28 cellular contexts compared by ENCODE assay signal in the genomic region with DNA sequence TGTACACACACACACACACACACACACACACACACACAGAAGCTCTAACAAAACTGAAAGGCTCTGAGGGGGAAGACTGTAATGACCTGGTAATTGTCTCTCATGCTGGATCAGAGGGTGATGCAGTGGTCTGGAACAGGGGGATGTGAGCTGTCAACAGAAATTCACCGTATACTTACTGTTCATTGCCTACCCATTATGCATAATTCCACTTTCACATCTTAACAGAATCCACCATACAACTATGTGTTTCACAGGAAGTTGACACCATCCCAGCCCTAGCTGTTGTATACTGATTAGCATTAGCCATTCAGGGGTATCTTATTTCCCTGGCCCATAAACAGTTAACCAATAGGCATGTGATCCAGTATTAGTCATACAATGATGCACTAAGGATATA.
"Had no signal": no experiment of that assay in that cellular context is flagged by ENCODE, and none has a peak within 500 bp of the region (broad histone marks: within the 10 kb centered on the region; RNA-seq: fewer than 3 reads in every experiment).

No MANE protein-coding gene starts in this region.

- H3K4me1 Mint-ChIP-seq: stimulated activated effector memory CD8-positive, alpha-beta T cell treated with anti-CD3 and anti-CD28 coated beads, Interleukin-12 subunit alpha, Interleukin-12 subunit beta, amount 100 ng/mL, for 72 hours; stimulated activated naive CD8-positive, alpha-beta T cell treated with anti-CD3 and anti-CD28 coated beads, Interleukin-15, amount 100 ng/mL, for 72 hours had no signal

- H3K9me3 ChIP-seq: neutrophil, pancreas, psoas muscle, right lobe of liver, suprapubic skin, testis, tibial artery, transverse colon, upper lobe of right lung, uterus had no signal

- H3K27ac ChIP-seq: neutrophil, pancreas, psoas muscle, right lobe of liver, sigmoid colon, suprapubic skin, testis, tibial artery, transverse colon, upper lobe of right lung, uterus had no signal

- H3K4me3 ChIP-seq: pancreas, psoas muscle, right lobe of liver, sigmoid colon, suprapubic skin, testis, tibial artery, transverse colon, upper lobe of right lung, uterus had no signal

- H3K36me3 Mint-ChIP-seq: naive thymus-derived CD8-positive, alpha-beta T cell; natural killer cell treated with Interleukin-12 subunit alpha and Interleukin-12 subunit beta and Interleukin-15 and Interleukin-18, amount 100 ng/mL, for 72 hours; stimulated activated effector memory CD8-positive, alpha-beta T cell treated with anti-CD3 and anti-CD28 coated beads, Interleukin-12 subunit alpha, Interleukin-12 subunit beta, amount 100 ng/mL, for 72 hours; type B pancreatic cell had no signal

- H3K27me3 Mint-ChIP-seq: natural killer cell treated with Interleukin-12 subunit alpha and Interleukin-12 subunit beta and Interleukin-15 and Interleukin-18, amount 100 ng/mL, for 72 hours; stimulated activated naive CD8-positive, alpha-beta T cell treated with anti-CD3 and anti-CD28 coated beads, Interleukin-15, amount 100 ng/mL, for 72 hours had no signal

- H3K4me3 Mint-ChIP-seq: naive thymus-derived CD8-positive, alpha-beta T cell; natural killer cell treated with Interleukin-12 subunit alpha and Interleukin-12 subunit beta and Interleukin-15 and Interleukin-18, amount 100 ng/mL, for 72 hours; nephron progenitor cell; neural crest cell; stimulated activated effector memory CD8-positive, alpha-beta T cell treated with anti-CD3 and anti-CD28 coated beads, Interleukin-12 subunit alpha, Interleukin-12 subunit beta, amount 100 ng/mL, for 72 hours; stimulated activated naive CD8-positive, alpha-beta T cell treated with anti-CD3 and anti-CD28 coated beads, Interleukin-15, amount 100 ng/mL, for 72 hours; type B pancreatic cell had no signal

- H3K36me3 ChIP-seq: neutrophil, pancreas, right lobe of liver, sigmoid colon, suprapubic skin, tibial artery, transverse colon, upper lobe of right lung, uterus had no signal

- DNase-seq: naive thymus-derived CD8-positive, alpha-beta T cell; nephron progenitor cell; nucleus accumbens; pancreas; psoas muscle; right cardiac atrium; right lobe of liver; sigmoid colon; small intestine; stimulated activated CD4-positive, alpha-beta T cell treated with anti-CD3 and anti-CD28 coated beads, Interleukin-15, amount 100 ng/mL, for 24 hours; stimulated activated CD4-positive, alpha-beta T cell treated with anti-CD3 and anti-CD28 coated beads, Interleukin-2, amount 100 ng/mL, for 24 hours; stimulated activated CD4-positive, alpha-beta T cell treated with anti-CD3 and anti-CD28 coated beads, Interleukin-2, amount 100 ng/mL, for 48 hours; stimulated activated CD4-positive, alpha-beta T cell treated with anti-CD3 and anti-CD28 coated beads, Interleukin-4, amount 100 ng/mL, for 24 hours; stimulated activated naive CD4-positive, alpha-beta T cell; stimulated activated naive CD8-positive, alpha-beta T cell treated with anti-CD3 and anti-CD28 coated beads, Interleukin-15, amount 100 ng/mL, for 72 hours; stimulated activated naive CD8-positive, alpha-beta T cell treated with anti-CD3 and anti-CD28 coated beads, Interleukin-15, Interleukin-2, amounts not matched to agents 100 U/mL and 50 U/mL, for 24 hours; substantia nigra; testis; tibial artery; transverse colon; upper lobe of right lung; uterus had no signal

- H3K9me3 Mint-ChIP-seq: nephron progenitor cell; neural crest cell; stimulated activated effector memory CD8-positive, alpha-beta T cell treated with anti-CD3 and anti-CD28 coated beads, Interleukin-12 subunit alpha, Interleukin-12 subunit beta, amount 100 ng/mL, for 72 hours; type B pancreatic cell had no signal

- H3K4me1 ChIP-seq: pancreas, psoas muscle, right lobe of liver, sigmoid colon, suprapubic skin, testis, tibial artery, transverse colon, upper lobe of right lung, uterus had no signal

- ATAC-seq: naive thymus-derived CD8-positive, alpha-beta T cell; natural killer cell treated with Interleukin-12 subunit alpha and Interleukin-12 subunit beta and Interleukin-15 and Interleukin-18, amount 100 ng/mL, for 72 hours; pancreas; psoas muscle; right cardiac atrium; right lobe of liver; stimulated activated effector memory CD8-positive, alpha-beta T cell treated with anti-CD3 and anti-CD28 coated beads, Interleukin-12 subunit alpha, Interleukin-12 subunit beta, amount 100 ng/mL, for 72 hours; stimulated activated naive CD8-positive, alpha-beta T cell treated with anti-CD3 and anti-CD28 coated beads, Interleukin-15, amount 100 ng/mL, for 72 hours; stimulated activated naive CD8-positive, alpha-beta T cell treated with anti-CD3 and anti-CD28 coated beads, Interleukin-15, Interleukin-2, amounts not matched to agents 100 U/mL and 50 U/mL, for 24 hours; upper lobe of right lung had no signal

- H3K27me3 ChIP-seq: neutrophil, pancreas, right lobe of liver, sigmoid colon, suprapubic skin, testis, tibial artery, transverse colon, upper lobe of right lung, uterus had no signal

- H3K27ac Mint-ChIP-seq: naive thymus-derived CD8-positive, alpha-beta T cell; natural killer cell treated with Interleukin-12 subunit alpha and Interleukin-12 subunit beta and Interleukin-15 and Interleukin-18, amount 100 ng/mL, for 72 hours; stimulated activated effector memory CD8-positive, alpha-beta T cell treated with anti-CD3 and anti-CD28 coated beads, Interleukin-12 subunit alpha, Interleukin-12 subunit beta, amount 100 ng/mL, for 72 hours; stimulated activated naive CD8-positive, alpha-beta T cell treated with anti-CD3 and anti-CD28 coated beads, Interleukin-15, amount 100 ng/mL, for 72 hours; type B pancreatic cell had no signal
